ENCODE assay signal across 8 cellular contexts in the genomic region with DNA sequence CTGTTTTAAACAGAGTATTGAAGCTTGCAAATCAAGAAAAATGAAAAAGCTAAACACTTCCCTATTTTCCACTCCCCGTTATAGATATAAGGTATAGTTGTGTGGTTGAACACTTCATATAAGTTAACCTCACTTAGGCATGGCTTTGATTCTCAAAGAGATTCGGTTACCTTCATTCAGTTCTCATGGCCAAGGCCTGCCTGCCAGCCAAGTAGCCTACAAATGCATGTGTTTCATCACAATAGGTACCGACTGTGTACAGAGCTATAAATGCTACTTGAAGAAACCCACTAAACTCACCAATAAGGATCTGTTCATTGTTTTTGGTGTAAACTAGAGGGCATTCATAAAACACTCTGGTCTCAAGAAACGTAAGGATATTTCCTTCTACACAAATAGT. TPM values are rescaled to one million over a fixed set of nuclear protein-coding genes. Genes with fewer than 3 reads are reported as not detected.
"Had no signal": no experiment of that assay in that cellular context is flagged by ENCODE, and none has a peak within 500 bp of the region (broad histone marks: within the 10 kb centered on the region; RNA-seq: fewer than 3 reads in every experiment).

No MANE protein-coding gene starts in this region.

- H3K27ac ChIP-seq: HL-60 had no signal

- H3K4me3 ChIP-seq: K562 had no signal

- DNase-seq: IMR-90, KBM-7 had no signal

- ATAC-seq: HepG2, K562 had no signal

RNA-seq across cellular contexts. Expression of a gene that starts 43.5 kb away (rescaled TPM):
- total RNA-seq: HepG2, HT-29, HT1080, IMR-90, K562 had no signal
- polyA plus RNA-seq: HepG2, IgD-negative memory B cell, IMR-90, K562 had no signal

RNA-seq across cellular contexts. Expression of a gene that starts 55.8 kb away (rescaled TPM):
- total RNA-seq: HT-29, HT1080, K562 had no signal
- polyA plus RNA-seq: K562 had no signal
